21 cellular contexts compared by ENCODE assay signal in genomic region chr3:149753717-149754116, GRCh38. TPM values are rescaled to one million over a fixed set of nuclear protein-coding genes. Genes with fewer than 3 reads are reported as not detected.
DNase-seq lines count a peak whose midpoint lies in the region; ATAC-seq and TF ChIP-seq lines count a peak whose summit lies in the region.
"Had no signal": no experiment of that assay in that cellular context is flagged by ENCODE, and none has a peak within 500 bp of the region (broad histone marks: within the 10 kb centered on the region; RNA-seq: fewer than 3 reads in every experiment).

No MANE protein-coding gene starts in this region.

- peaks cover 38% of the 10 kb centered on the region for H3K4me1 Mint-ChIP-seq in activated naive CD4-positive, alpha-beta T cell treated with anti-CD3 and anti-CD28 coated beads, Interleukin-2, amount 50 U/mL, for 24 hours
- peaks cover 30% of the 10 kb centered on the region for H3K4me1 Mint-ChIP-seq in activated B cell treated with CpG ODN at 0.5 μM for 24 hours
- peaks cover 5% of the 10 kb centered on the region for H3K4me1 Mint-ChIP-seq in memory B cell

- peaks cover 9% of the 10 kb centered on the region for H3K4me1 ChIP-seq in SJCRH30

- H3K4me3 ChIP-seq in SJCRH30 = no peak overlapping the region
- H3K4me3 ChIP-seq: cardiac muscle cell had no signal

- H3K27me3 Mint-ChIP-seq in activated naive CD4-positive, alpha-beta T cell treated with anti-CD3 and anti-CD28 coated beads, Interleukin-2, amount 50 U/mL, for 24 hours = peaks cover under 1% of the 10 kb centered on the region
- peaks cover 8% of the 10 kb centered on the region for H3K27me3 Mint-ChIP-seq in activated B cell treated with CpG ODN at 0.5 μM for 24 hours
- H3K27me3 Mint-ChIP-seq in memory B cell = peaks cover 6% of the 10 kb centered on the region

- H3K36me3 ChIP-seq in SJCRH30 = peaks cover 11% of the 10 kb centered on the region

- CTCF ChIA-PET in activated B cell treated with CpG ODN at 0.5 μM for 24 hours (lab: Charles Lee) = interaction anchor here (2.2 kb wide), 1 partner anchor 60 kb away, joined by 7 read pairs; the partner anchor contains the start of gene RNF13

- 0 out of 2 replicates have a peak, but pooled peaks cover under 1% of the 10 kb centered on the region for H3K27me3 ChIP-seq in SJCRH30
- H3K27me3 ChIP-seq: spleen had no signal

- H3K4me3 Mint-ChIP-seq in activated naive CD4-positive, alpha-beta T cell treated with anti-CD3 and anti-CD28 coated beads, Interleukin-2, amount 50 U/mL, for 24 hours = peak overlapping the region; percentile 96
- peak overlapping the region; percentile 98 for H3K4me3 Mint-ChIP-seq in activated B cell treated with CpG ODN at 0.5 μM for 24 hours
- H3K4me3 Mint-ChIP-seq in memory B cell = peak overlapping the region; percentile 97

- TF ChIP-seq CTCF in activated B cell treated with CpG ODN at 0.5 μM for 24 hours (IDR thresholded peaks at IDR 0.05) = no peak

- no peaks in the 10 kb centered on the region for H3K9me3 Mint-ChIP-seq in activated naive CD4-positive, alpha-beta T cell treated with anti-CD3 and anti-CD28 coated beads, Interleukin-2, amount 50 U/mL, for 24 hours
- no peaks in the 10 kb centered on the region for H3K9me3 Mint-ChIP-seq in activated naive CD4-positive, alpha-beta T cell treated with anti-CD3 and anti-CD28 coated beads, Interleukin-2, amount 50 U/mL, for 72 hours
- no peaks in the 10 kb centered on the region for H3K9me3 Mint-ChIP-seq in activated B cell treated with CpG ODN at 0.5 μM for 24 hours
- no peaks in the 10 kb centered on the region for H3K9me3 Mint-ChIP-seq in memory B cell

- DNase-seq in activated naive CD4-positive, alpha-beta T cell treated with anti-CD3 and anti-CD28 coated beads, Interleukin-2, amount 50 U/mL, for 72 hours (ENCODE audit: low spot score in 2 of 2) = no peak
- DNase-seq in activated B cell treated with CpG ODN at 0.5 μM for 24 hours (no peak), memory B cell (ENCODE audit: low spot score in 2 of 2) (no peak), NCI-H187 treated with DMSO at 0.1 percent for 48 hours (lab: John Stamatoyannopoulos, UW) (no peak), SJCRH30 (no peak)
- no peak for DNase-seq in stimulated activated CD4-positive, alpha-beta T cell treated with anti-CD3 and anti-CD28 coated beads, Interleukin-12 subunit alpha, Interleukin-12 subunit beta, amount 100 ng/mL, for 4 hours
- DNase-seq: activated CD4-positive, CD25-positive, alpha-beta regulatory T cell treated with anti-CD3 and anti-CD28 coated beads, Interleukin-2, amount 50 U/mL, for 72 hours; activated gamma-delta T cell; DMS79 treated with DMSO at 0.1 percent for 48 hours; effector CD8-positive, alpha-beta T cell; foreskin fibroblast; NCI-H1436; nucleus accumbens; PC-9; spleen had no signal

- no peaks in the 10 kb centered on the region for H3K9me3 ChIP-seq in SJCRH30 (replicated peaks)
- H3K9me3 ChIP-seq: spleen had no signal

- no peak overlapping the region for H3K27ac ChIP-seq in SJCRH30
- H3K27ac ChIP-seq: cardiac muscle cell, PC-9 had no signal

- H3K27ac Mint-ChIP-seq in activated naive CD4-positive, alpha-beta T cell treated with anti-CD3 and anti-CD28 coated beads, Interleukin-2, amount 50 U/mL, for 24 hours = peak overlapping the region; percentile 80
- peak overlapping the region in 1 of 2 donors; percentile 94 for H3K27ac Mint-ChIP-seq in activated naive CD4-positive, alpha-beta T cell treated with anti-CD3 and anti-CD28 coated beads, Interleukin-2, amount 50 U/mL, for 72 hours
- H3K27ac Mint-ChIP-seq in activated B cell treated with CpG ODN at 0.5 μM for 24 hours (peak overlapping the region; percentile 24), memory B cell (peak overlapping the region; percentile 96)

- intact Hi-C loops in activated B cell treated with CpG ODN at 0.5 μM for 24 hours (cut with micrococcal nuclease) = loop anchor here (2.0 to 5.0 kb wide), 4 partner anchors 29 to 793 kb away; partner anchors contain the start of genes EIF2A, GYG1, SERP1 and TSC22D2

- ATAC-seq in activated naive CD4-positive, alpha-beta T cell treated with anti-CD3 and anti-CD28 coated beads, Interleukin-2, amount 50 U/mL, for 72 hours = no peak
- ATAC-seq in activated B cell treated with CpG ODN at 0.5 μM for 24 hours (ENCODE audit: low read depth) (no peak), memory B cell (ENCODE audit: low read depth) (no peak), HG03457 (IDR thresholded peaks at IDR 0.05; ENCODE audit: unreplicated experiment) (no peak)

- H3K36me3 Mint-ChIP-seq in activated naive CD4-positive, alpha-beta T cell treated with anti-CD3 and anti-CD28 coated beads, Interleukin-2, amount 50 U/mL, for 24 hours = peaks cover 2% of the 10 kb centered on the region
- peaks cover 6 to 8% of the 10 kb centered on the region in 2 donors for H3K36me3 Mint-ChIP-seq in activated naive CD4-positive, alpha-beta T cell treated with anti-CD3 and anti-CD28 coated beads, Interleukin-2, amount 50 U/mL, for 72 hours
- H3K36me3 Mint-ChIP-seq in activated B cell treated with CpG ODN at 0.5 μM for 24 hours (ENCODE audit: low read depth) = peaks cover 27% of the 10 kb centered on the region
- H3K36me3 Mint-ChIP-seq in memory B cell = peaks cover 6% of the 10 kb centered on the region

- POLR2A ChIA-PET in activated B cell treated with CpG ODN at 0.5 μM for 24 hours (lab: Charles Lee) = no interaction called here

RNA-seq across cellular contexts. Expression of gene COMMD2, which starts 1.4 kb away (rescaled TPM):
- total RNA-seq in activated naive CD4-positive, alpha-beta T cell treated with anti-CD3 and anti-CD28 coated beads, Interleukin-2, amount 50 U/mL, for 72 hours = 10 to 100 TPM; 24.6 to 25.0 TPM
- total RNA-seq in activated B cell treated with CpG ODN at 0.5 μM for 24 hours = 41.5 and 45.6 TPM in 2 replicates
- 50.6 and 58.1 TPM in 2 replicates for total RNA-seq in SJCRH30 (2014; rRNA removed; shearing (Covaris generic))

RNA-seq across cellular contexts. Expression of gene ANKUB1, which starts 38.6 kb away (rescaled TPM):
- total RNA-seq in activated naive CD4-positive, alpha-beta T cell treated with anti-CD3 and anti-CD28 coated beads, Interleukin-2, amount 50 U/mL, for 72 hours = not detected
- total RNA-seq in activated B cell treated with CpG ODN at 0.5 μM for 24 hours = not detected in 2 replicates
- not detected in 2 replicates for total RNA-seq in SJCRH30 (2014; rRNA removed; shearing (Covaris generic))
- total RNA-seq: cardiac muscle cell, lower leg skin, NCI-H460, PC-9, spleen, subcutaneous adipose tissue had no signal

RNA-seq across cellular contexts. Expression of gene RNF13, which starts 59.3 kb away (rescaled TPM):
- total RNA-seq in activated naive CD4-positive, alpha-beta T cell treated with anti-CD3 and anti-CD28 coated beads, Interleukin-2, amount 50 U/mL, for 72 hours = 10 to 100 TPM; 24.2 to 27.7 TPM
- total RNA-seq in activated B cell treated with CpG ODN at 0.5 μM for 24 hours = 57.6 and 59.6 TPM in 2 replicates
- 22.6 and 24.1 TPM in 2 replicates for total RNA-seq in SJCRH30 (2014; rRNA removed; shearing (Covaris generic))
